In genomic region chr1:107139833-107140702, GRCh38 we compare ENCODE assay signal across 8 cellular contexts. TPM values are rescaled to one million over a fixed set of nuclear protein-coding genes. Genes with fewer than 3 reads are reported as not detected.
DNase-seq lines count a peak whose midpoint lies in the region; ATAC-seq, FAIRE-seq and TF ChIP-seq lines count a peak whose summit lies in the region.

No MANE protein-coding gene starts in this region.

- intact Hi-C loops in HepG2 (cut with micrococcal nuclease; ENCODE audit: unreplicated experiment) = loop anchor here (10.0 kb wide), 1 partner anchor 1115 kb away; no protein-coding TSS in a partner anchor

- H3K79me2 ChIP-seq in HepG2 (ENCODE audit: insufficient read depth, low read length) = no peaks in the 10 kb centered on the region

- H3K36me3 ChIP-seq in HepG2 (replicated peaks in 1 of 2; ENCODE audit: control insufficient read depth in 1 of 2, insufficient read depth in 2 of 2, low read length in 2 of 2) = no peaks in the 10 kb centered on the region
- H3K36me3 ChIP-seq in stomach smooth muscle (ENCODE audit: control insufficient read depth in 2 of 2, insufficient read depth in 2 of 2, low read length in 2 of 2) = no peaks in the 10 kb centered on the region

- TF ChIP-seq EP300 in HepG2 (IDR thresholded peaks at IDR 0.05; ENCODE audit: low read depth in 2 of 2, low read length in 2 of 2) (no peak), HepG2 (CRISPR knock-in tag; IDR thresholded peaks at IDR 0.05; ENCODE audit: borderline replicate concordance) (no peak)

- H3K4me1 ChIP-seq in HepG2 (ENCODE audit: insufficient read depth, low read length) (0 out of 2 replicates have a peak, but pooled peaks cover 5% of the 10 kb centered on the region), stomach smooth muscle (ENCODE audit: control insufficient read depth, insufficient read depth, low read length) (peaks cover 4% of the 10 kb centered on the region)

- 7% methylated on average over 39 of the region's 53 CpGs for WGBS in HepG2 (ENCODE audit: low lambda C conversion rate)

- FAIRE-seq in HepG2 (lab: Jason Lieb, UNC) = no peak

- no peak for TF ChIP-seq RAD21 in HepG2 (CRISPR knock-in tag; IDR thresholded peaks at IDR 0.05)

- DNase-seq in DMS79 (lab: John Stamatoyannopoulos, UW) (peak; percentile 26), RPMI7951 (ENCODE audit: low read depth) (peak; percentile 20), coronary artery (ENCODE audit: low spot score) (no peak), HepG2 (ENCODE audit: low spot score) (no peak), erythroblast (lab: John Stamatoyannopoulos, UW) (no peak)

- H3K27me3 ChIP-seq in HepG2 (ENCODE audit: control insufficient read depth in 1 of 2, insufficient read depth in 2 of 2, low read length in 2 of 2) (peaks cover 5 to 28% of the 10 kb centered on the region in 2 experiments; a peak in 4 of 5 replicates), stomach smooth muscle (ENCODE audit: control insufficient read depth in 1 of 2, insufficient read depth in 2 of 2, low read length in 2 of 2) (peaks cover 0 to 2% of the 10 kb centered on the region in 2 donors)

- CTCF ChIA-PET in HepG2 (lab: Yijun Ruan, JAX; ENCODE audit: low intra/inter-chr PET ratio, low total read pairs) = no interaction called here

- POLR2A ChIA-PET in HepG2 (lab: Yijun Ruan, JAX) = no interaction called here

- H3K27ac ChIP-seq in coronary artery = no peak overlapping the region
- H3K27ac ChIP-seq in HepG2 (ENCODE audit: extremely low read length, insufficient read depth, low read length) = no peak overlapping the region
- no peak overlapping the region for H3K27ac ChIP-seq in stomach smooth muscle (ENCODE audit: low read length)

- TF ChIP-seq POLR2A in HepG2 (IDR thresholded peaks at IDR 0.05; ENCODE audit: insufficient read depth in 1 of 2, low read depth in 2 of 2, low read length in 2 of 2) = no peak
- no peak for TF ChIP-seq POLR2A in erythroblast (IDR thresholded peaks at IDR 0.05; ENCODE audit: low read length)

- H4K20me1 ChIP-seq in HepG2 (ENCODE audit: insufficient read depth, low read length) = no peaks in the 10 kb centered on the region

- peak; percentile 54 for ATAC-seq in GM21717 (IDR thresholded peaks at IDR 0.05; ENCODE audit: unreplicated experiment)
- ATAC-seq in HepG2 = peak; percentile 82
- no peak for ATAC-seq in HG02642 (IDR thresholded peaks at IDR 0.05; ENCODE audit: poor library complexity, unreplicated experiment)

- H2AFZ ChIP-seq in HepG2 (ENCODE audit: low read length) = no peak overlapping the region

- TF ChIP-seq CTCF in coronary artery (IDR thresholded peaks at IDR 0.05) (no peak), HepG2 (CRISPR knock-in tag; IDR thresholded peaks at IDR 0.05) (no peak)

- peak overlapping the region; percentile 82 for H3K4me3 ChIP-seq in coronary artery
- no peak overlapping the region; a peak in 1 of 6 replicates for H3K4me3 ChIP-seq in HepG2 (replicated peaks in 1 of 3; ENCODE audit: insufficient read depth in 1 of 3, low read depth in 2 of 3, low read length in 3 of 3)
- peak overlapping the region; percentile 71 to 77 for H3K4me3 ChIP-seq in stomach smooth muscle (ENCODE audit: low read length in 2 of 2)

- peak overlapping the region; percentile 50 for H3K4me2 ChIP-seq in HepG2 (ENCODE audit: low read depth, low read length)

- BruUV-seq in HepG2 (replicated peaks; lab: Mats Ljungman, UMichigan) = no TSS peak

- no peak overlapping the region for H3K9ac ChIP-seq in HepG2 (ENCODE audit: insufficient read depth, low read depth, low read length)
- no peak overlapping the region for H3K9ac ChIP-seq in stomach smooth muscle (ENCODE audit: low read length in 2 of 2)

- H3K9me3 ChIP-seq in HepG2 (ENCODE audit: low read length) = no peaks in the 10 kb centered on the region
- H3K9me3 ChIP-seq in stomach smooth muscle (ENCODE audit: control insufficient read depth in 2 of 2, low read length in 2 of 2) = no peaks in the 10 kb centered on the region

- in situ Hi-C loops in HepG2 (cut with HindIII; ENCODE audit: extremely low pct_ligation_motif_present, low pct_unique_long_range_greater_than_20kb) = no loop called here

TF ChIP-seq in HepG2, 621 proteins besides CTCF, POLR2A, EP300 and RAD21:
- TF ChIP-seq ZNF350 (CRISPR knock-in tag; IDR thresholded peaks at IDR 0.05; ENCODE audit: borderline replicate concordance, low read depth) (no peak), HNRNPLL (IDR thresholded peaks at IDR 0.05; ENCODE audit: low read depth, low read length, poor library complexity, severe bottlenecking) (no peak), JARID2 (CRISPR knock-in tag; IDR thresholded peaks at IDR 0.05; ENCODE audit: insufficient replicate concordance) (no peak)

RNA-seq across cellular contexts. Expression of gene NTNG1, which starts 0.8 kb away (rescaled TPM):
- not detected in 2 replicates for total RNA-seq in RPMI7951 (2014; rRNA removed; shearing (Covaris generic))
- not detected in 2 replicates for total RNA-seq in HepG2 (2016; rRNA removed; fragmentation: Illumina TruSeq; extraction: Trizol)
- not detected in 2 replicates for total RNA-seq in HepG2 (2016; cell fraction: cytosol; rRNA removed; fragmentation: Illumina TruSeq; extraction: Trizol; ENCODE audit: low read depth)
- not detected in 2 replicates for total RNA-seq in HepG2 (2016; cell fraction: insoluble cytoplasmic fraction; rRNA removed; fragmentation: Illumina TruSeq; extraction: Trizol)
- not detected in 2 replicates for total RNA-seq in HepG2 (2016; cell fraction: membrane; rRNA removed; fragmentation: Illumina TruSeq; extraction: Trizol)
- not detected in 2 replicates for total RNA-seq in HepG2 (2016; cell fraction: nucleus; rRNA removed; fragmentation: Illumina TruSeq; extraction: Trizol)
- 0.03 TPM in 1 of 2 replicates, not detected in the other for polyA plus RNA-seq in HepG2 (2011; rRNA removed)
- 0.01 and 0.04 TPM in 2 replicates for polyA plus RNA-seq in HepG2 (2011; cell fraction: cytosol; rRNA removed)
- 0.05 and 0.10 TPM in 2 replicates for polyA plus RNA-seq in HepG2 (2011; cell fraction: nucleus; rRNA removed)
- not detected in 2 replicates for polyA plus RNA-seq in HepG2 (2012)
- polyA plus RNA-seq in HepG2 (2016; cell fraction: cytosol; fragmentation: Illumina TruSeq; extraction: Trizol; ENCODE audit: low read depth) = not detected in 2 replicates
- not detected in 2 replicates for polyA plus RNA-seq in HepG2 (2016; cell fraction: insoluble cytoplasmic fraction; fragmentation: Illumina TruSeq; extraction: Trizol; ENCODE audit: low read depth)
- polyA plus RNA-seq in HepG2 (2016; cell fraction: membrane; fragmentation: Illumina TruSeq; extraction: Trizol; ENCODE audit: low read depth) = not detected in 2 replicates
- polyA plus RNA-seq in HepG2 (2016; cell fraction: nucleus; fragmentation: Illumina TruSeq; extraction: Trizol; ENCODE audit: insufficient read depth, low read depth) = not detected in 2 replicates
- polyA minus RNA-seq in HepG2 (2011; rRNA and poly(A)+ RNA removed; ENCODE audit: low replicate concordance) = 0.28 TPM in 1 of 2 replicates, not detected in the other
- polyA minus RNA-seq in HepG2 (2011; cell fraction: cytosol; rRNA and poly(A)+ RNA removed) = not detected in 2 replicates
- 0.25 and 0.26 TPM in 2 replicates for polyA minus RNA-seq in HepG2 (2011; cell fraction: nucleus; rRNA and poly(A)+ RNA removed)

Comparison
In these comparisons a context has a peak if more than half of its experiments do, and no peak if none do; other contexts are left out.
1. DNase-seq: peak in DMS79 (single experiment) and RPMI7951 (single experiment); none in coronary artery (single experiment), HepG2 (single experiment) and erythroblast (0 of 2).
2. H3K4me3 ChIP-seq: peak in coronary artery (single experiment) and stomach smooth muscle (2 of 2); none in HepG2 (0 of 3).